In genomic region chr3:7447197-7447769, GRCh38 we compare ENCODE assay signal across 13 cellular contexts.
A peak's percentile ranks its signal among the peaks of the same experiment; 100 is the strongest.
DNase-seq lines count a peak whose midpoint lies in the region; ATAC-seq lines count a peak whose summit lies in the region.
"Had no signal": no experiment of that assay in that cellular context is flagged by ENCODE, and none has a peak within 500 bp of the region (broad histone marks: within the 10 kb centered on the region; RNA-seq: fewer than 3 reads in every experiment).

No MANE protein-coding gene starts in this region.

- intact Hi-C loops in left colon (cut with DNase I, micrococcal nuclease), result no loop called here

- DNase-seq in left colon (no peak), HUDEP-2 (lab: John Stamatoyannopoulos, UW; ENCODE audit: unreplicated experiment in 76 of 76) (no peak), NCI-H1417 (lab: John Stamatoyannopoulos, UW) (no peak), mesenteric fat pad (ENCODE audit: low spot score) (no peak)
- DNase-seq: activated CD4-positive, alpha-beta T cell treated with anti-CD3 and anti-CD28 coated beads for 4 hours; activated naive CD4-positive, alpha-beta T cell treated with anti-CD3 and anti-CD28 coated beads, Interleukin-2, amount 50 U/mL, for 16 hours; colonic mucosa; NCI-H510A treated with DMSO at 0.1 percent for 48 hours; stimulated activated naive CD4-positive, alpha-beta T cell treated with Interleukin-2 at 50 U/mL for 16 hours had no signal

- ATAC-seq in GM18502 (IDR thresholded peaks at IDR 0.05; ENCODE audit: poor library complexity, unreplicated experiment), result peak; percentile 100
- peak; percentile 83 for ATAC-seq in GM19455 (IDR thresholded peaks at IDR 0.05; ENCODE audit: unreplicated experiment)
- peak; percentile 99 for ATAC-seq in HG02870 (IDR thresholded peaks at IDR 0.05; ENCODE audit: unreplicated experiment)
- peak; percentile 100 for ATAC-seq in HG03469 (IDR thresholded peaks at IDR 0.05; ENCODE audit: unreplicated experiment)
- no peak for ATAC-seq in left colon
